ENCODE assay signal across 17 cellular contexts in the genomic region with DNA sequence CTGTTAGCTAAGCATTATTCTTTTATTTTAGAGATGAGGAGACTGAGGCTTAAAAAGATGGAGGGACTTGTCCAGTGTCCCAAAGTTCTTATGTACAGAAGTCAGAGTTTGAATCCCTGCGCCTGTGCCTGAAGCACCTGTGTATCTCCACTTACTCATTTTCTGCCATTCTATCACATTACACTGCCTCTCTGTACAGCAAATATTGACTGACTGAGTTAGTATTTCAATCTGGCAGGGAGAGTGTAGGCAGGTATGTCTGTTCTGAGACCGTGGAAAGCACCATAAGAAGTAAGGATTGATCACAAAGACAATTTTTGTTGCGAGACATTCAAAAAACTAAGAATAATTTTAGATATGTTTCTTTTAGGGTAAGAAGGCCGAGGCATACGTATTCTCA.
A peak's percentile ranks its signal among the peaks of the same experiment; 100 is the strongest.
DNase-seq lines count a peak whose midpoint lies in the region; ATAC-seq, FAIRE-seq and TF ChIP-seq lines count a peak whose summit lies in the region.
"Had no signal": no experiment of that assay in that cellular context is flagged by ENCODE, and none has a peak within 500 bp of the region (broad histone marks: within the 10 kb centered on the region; RNA-seq: fewer than 3 reads in every experiment).

No MANE protein-coding gene starts in this region.

- ATAC-seq in PC-3 (peak; percentile 68), WTC11 (no peak)
- ATAC-seq: activated CD4-positive, CD25-positive, alpha-beta regulatory T cell treated with anti-CD3 and anti-CD28 coated beads, Interleukin-2, amount 50 U/mL, for 24 hours; activated naive CD8-positive, alpha-beta T cell treated with anti-CD3 and anti-CD28 coated beads, Interleukin-2, amount 50 U/mL, for 24 hours; CD8-positive, alpha-beta T cell had no signal

- CTCF ChIA-PET in PC-3 (lab: Charles Lee): no interaction called here
- CTCF ChIA-PET in WTC11 (lab: Charles Lee): no interaction called here

- POLR2A ChIA-PET in PC-3 (lab: Charles Lee; ENCODE audit: unreplicated experiment) (no interaction called here), WTC11 (lab: Charles Lee) (no interaction called here)

- H3K4me1 Mint-ChIP-seq in WTC11: peaks cover 4% of the 10 kb centered on the region; the same call in 1 of the 2 replicates
- H3K4me1 Mint-ChIP-seq: activated naive CD8-positive, alpha-beta T cell treated with anti-CD3 and anti-CD28 coated beads, Interleukin-2, amount 50 U/mL, for 24 hours; central memory CD8-positive, alpha-beta T cell had no signal

- H3K4me3 Mint-ChIP-seq in WTC11: no peak overlapping the region
- H3K4me3 Mint-ChIP-seq: activated naive CD8-positive, alpha-beta T cell treated with anti-CD3 and anti-CD28 coated beads, Interleukin-2, amount 50 U/mL, for 24 hours; CD8-positive, alpha-beta T cell; central memory CD8-positive, alpha-beta T cell; neural crest cell; stimulated activated naive CD8-positive, alpha-beta T cell treated with anti-CD3 and anti-CD28 coated beads, Interleukin-15, Interleukin-2, amounts not matched to agents 100 ng/mL and 50 ng/mL, for 24 hours had no signal

- no peaks in the 10 kb centered on the region for H3K9me3 Mint-ChIP-seq in WTC11
- H3K9me3 Mint-ChIP-seq: activated naive CD8-positive, alpha-beta T cell treated with anti-CD3 and anti-CD28 coated beads, Interleukin-2, amount 50 U/mL, for 24 hours; CD8-positive, alpha-beta T cell; central memory CD8-positive, alpha-beta T cell; neural crest cell had no signal

- H3F3A ChIP-seq in PC-3 (ENCODE audit: low read length, unreplicated experiment): no peaks in the 10 kb centered on the region

- no TSS peak for BruUV-seq in PC-3 (replicated peaks; lab: Mats Ljungman, UMichigan)

- H2AFZ ChIP-seq in PC-3 (ENCODE audit: low read length): no peak overlapping the region

- H3K27me3 Mint-ChIP-seq in WTC11 (ENCODE audit: low read depth): no peaks in the 10 kb centered on the region
- H3K27me3 Mint-ChIP-seq: activated naive CD8-positive, alpha-beta T cell treated with anti-CD3 and anti-CD28 coated beads, Interleukin-2, amount 50 U/mL, for 24 hours; central memory CD8-positive, alpha-beta T cell; stimulated activated naive CD8-positive, alpha-beta T cell treated with anti-CD3 and anti-CD28 coated beads, Interleukin-15, Interleukin-2, amounts not matched to agents 100 ng/mL and 50 ng/mL, for 24 hours had no signal

- H3K36me3 Mint-ChIP-seq in WTC11: no peaks in the 10 kb centered on the region
- H3K36me3 Mint-ChIP-seq: CD8-positive, alpha-beta T cell had no signal

- DNase-seq in AG09309 (ENCODE audit: low read depth) (no peak), NCI-H146 (lab: John Stamatoyannopoulos, UW) (peak; percentile 72), PC-3 (peak; percentile 54), foreskin fibroblast (no peak), caudate nucleus (lab: John Stamatoyannopoulos, UW) (no peak), D721Med (ENCODE audit: insufficient read length, low spot score) (no peak), WTC11 (ENCODE audit: low spot score) (no peak)
- no peak for DNase-seq in stimulated activated CD4-positive, alpha-beta T cell treated with anti-CD3 and anti-CD28 coated beads, Interleukin-1b, Interleukin-23, amount 100 ng/mL, for 48 hours
- DNase-seq: activated CD8-positive, alpha-beta memory T cell treated with anti-CD3 and anti-CD28 coated beads for 24 hours; activated naive CD8-positive, alpha-beta T cell treated with anti-CD3 and anti-CD28 coated beads, Interleukin-2, amount 50 U/mL, for 24 hours; CD8-positive, alpha-beta T cell; effector CD8-positive, alpha-beta T cell; kidney had no signal

- peak overlapping the region; percentile 16 for H3K4me3 ChIP-seq in AG09309 (ENCODE audit: control insufficient read depth, low read depth, low read length)
- H3K4me3 ChIP-seq in PC-3 (ENCODE audit: low read length): no peak overlapping the region
- peak overlapping the region; percentile 36 to 46 for H3K4me3 ChIP-seq in foreskin fibroblast (ENCODE audit: low read depth in 1 of 2, low read length in 2 of 2)

- H3K9me3 ChIP-seq in PC-3 (ENCODE audit: low read length): no peaks in the 10 kb centered on the region

- no peak overlapping the region for H3K9ac ChIP-seq in PC-3 (ENCODE audit: low read length)

- H3K79me2 ChIP-seq in PC-3 (ENCODE audit: low read length): no peaks in the 10 kb centered on the region

- H3K27ac ChIP-seq in PC-3 (ENCODE audit: low read length) (no peak overlapping the region), caudate nucleus (ENCODE audit: low read depth, low read length) (no peak overlapping the region)

- intact Hi-C loops in PC-3 (cut with micrococcal nuclease): no loop called here

- H3K36me3 ChIP-seq in PC-3 (ENCODE audit: low read depth, low read length): no peaks in the 10 kb centered on the region

- H3K4me1 ChIP-seq in PC-3 (ENCODE audit: insufficient read depth, low read length): peaks cover 52% of the 10 kb centered on the region

- no peak for TF ChIP-seq CTCF in AG09309 (IDR thresholded peaks at IDR 0.05; ENCODE audit: control insufficient read depth, insufficient read depth, low read depth, low read length, missing control alignments)
- TF ChIP-seq CTCF in PC-3 (conservative IDR thresholded peaks at IDR 0.05; ENCODE audit: low read depth, low read length): no peak
- TF ChIP-seq CTCF in foreskin fibroblast (IDR thresholded peaks at IDR 0.05; ENCODE audit: low read depth, low read length): no peak
- no peak for TF ChIP-seq CTCF in D721Med (IDR thresholded peaks at IDR 0.05; ENCODE audit: insufficient read depth, missing control alignments)
- no peak for TF ChIP-seq CTCF in WTC11 (IDR thresholded peaks at IDR 0.05)

- no peak for FAIRE-seq in D721Med (lab: Jason Lieb, UNC)
- FAIRE-seq: kidney had no signal

- no peaks in the 10 kb centered on the region for H3K9me2 ChIP-seq in PC-3 (replicated peaks; ENCODE audit: low read length)

- no peak overlapping the region for H3K27ac Mint-ChIP-seq in WTC11
- H3K27ac Mint-ChIP-seq: activated naive CD8-positive, alpha-beta T cell treated with anti-CD3 and anti-CD28 coated beads, Interleukin-2, amount 50 U/mL, for 24 hours; CD8-positive, alpha-beta T cell; stimulated activated naive CD8-positive, alpha-beta T cell treated with anti-CD3 and anti-CD28 coated beads, Interleukin-15, Interleukin-2, amounts not matched to agents 100 ng/mL and 50 ng/mL, for 24 hours had no signal

- H3K4me2 ChIP-seq in PC-3 (ENCODE audit: low read length): peak overlapping the region; percentile 34; the same call in 1 of the 2 replicates

- no peaks in the 10 kb centered on the region for H4K20me1 ChIP-seq in PC-3 (ENCODE audit: low read length)

- no peaks in the 10 kb centered on the region for H3K27me3 ChIP-seq in PC-3 (ENCODE audit: low read length)

TF ChIP-seq in WTC11, 78 proteins besides CTCF, POLR2A, EP300 and RAD21 (continues in another document):
- TF ChIP-seq, protein P1, sequence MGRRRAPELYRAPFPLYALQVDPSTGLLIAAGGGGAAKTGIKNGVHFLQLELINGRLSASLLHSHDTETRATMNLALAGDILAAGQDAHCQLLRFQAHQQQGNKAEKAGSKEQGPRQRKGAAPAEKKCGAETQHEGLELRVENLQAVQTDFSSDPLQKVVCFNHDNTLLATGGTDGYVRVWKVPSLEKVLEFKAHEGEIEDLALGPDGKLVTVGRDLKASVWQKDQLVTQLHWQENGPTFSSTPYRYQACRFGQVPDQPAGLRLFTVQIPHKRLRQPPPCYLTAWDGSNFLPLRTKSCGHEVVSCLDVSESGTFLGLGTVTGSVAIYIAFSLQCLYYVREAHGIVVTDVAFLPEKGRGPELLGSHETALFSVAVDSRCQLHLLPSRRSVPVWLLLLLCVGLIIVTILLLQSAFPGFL (CRISPR knock-in tag; IDR thresholded peaks at IDR 0.05; ENCODE audit: borderline replicate concordance): no peak
- TF ChIP-seq RORB (CRISPR knock-in tag; IDR thresholded peaks at IDR 0.05) (no peak), ZNF317 (CRISPR knock-in tag; IDR thresholded peaks at IDR 0.05; ENCODE audit: borderline replicate concordance, low read depth) (no peak), ERG (CRISPR knock-in tag; IDR thresholded peaks at IDR 0.05) (no peak)
- TF ChIP-seq, protein P2, sequence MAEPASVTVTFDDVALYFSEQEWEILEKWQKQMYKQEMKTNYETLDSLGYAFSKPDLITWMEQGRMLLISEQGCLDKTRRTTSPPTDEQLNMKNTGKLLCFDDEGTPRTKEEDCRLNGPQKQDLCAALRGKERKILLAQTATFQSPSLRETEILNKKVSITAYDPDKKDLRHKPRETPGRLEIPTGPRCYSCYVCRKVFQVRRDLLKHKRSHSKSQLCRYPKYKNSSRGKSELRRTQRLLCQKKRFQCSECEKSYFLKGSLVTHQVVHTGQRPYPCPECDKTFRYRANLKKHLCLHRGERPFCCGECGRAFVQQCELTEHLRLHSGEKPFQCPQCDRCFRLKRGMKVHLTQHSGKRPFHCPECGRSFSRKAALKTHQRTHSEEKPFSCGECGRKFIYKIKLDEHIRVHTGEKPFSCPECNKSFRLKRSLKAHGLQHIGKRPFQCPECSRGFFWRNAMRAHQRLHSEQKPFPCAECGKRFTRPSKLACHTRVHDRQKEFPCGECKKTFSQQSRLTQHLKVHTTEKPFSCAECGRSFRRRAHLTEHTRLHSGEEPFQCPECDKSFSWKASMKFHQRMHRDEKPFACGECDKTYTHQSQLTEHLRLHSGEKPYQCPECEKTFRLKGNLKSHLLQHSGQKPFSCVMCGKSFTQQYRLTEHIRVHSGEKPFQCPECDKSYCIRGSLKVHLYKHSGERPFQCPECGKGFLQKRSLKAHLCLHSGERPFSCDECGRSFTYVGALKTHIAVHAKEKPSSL (CRISPR knock-in tag; conservative IDR thresholded peaks at IDR 0.05): no peak

Comparison
In these comparisons a context has a peak if more than half of its experiments do, and no peak if none do; other contexts are left out.
1. DNase-seq: peak in NCI-H146 (single experiment) and PC-3 (single experiment); none in AG09309 (single experiment), foreskin fibroblast (0 of 2), caudate nucleus (0 of 61), D721Med (single experiment), stimulated activated CD4-positive, alpha-beta T cell treated with anti-CD3 and anti-CD28 coated beads, Interleukin-1b, Interleukin-23, amount 100 ng/mL, for 48 hours (single experiment) and WTC11 (single experiment).